In genomic region chr11:47524200-47524874, GRCh38 we compare ENCODE assay signal across 8 cellular contexts. TPM values are rescaled to one million over a fixed set of nuclear protein-coding genes. Genes with fewer than 3 reads are reported as not detected.
DNase-seq lines count a peak whose midpoint lies in the region; ATAC-seq, FAIRE-seq and TF ChIP-seq lines count a peak whose summit lies in the region.

No MANE protein-coding gene starts in this region.

- no peak overlapping the region for H3K4me3 ChIP-seq in H1 (ENCODE audit: extremely low read depth in 1 of 4, insufficient read depth in 2 of 4, low read depth in 3 of 4, low read length in 4 of 4)

- peaks cover 33 to 74% (median 42%) of the 10 kb centered on the region in 3 donors for H3K4me1 Mint-ChIP-seq in naive B cell

- H3K79me2 ChIP-seq in H1 (ENCODE audit: control insufficient read depth in 1 of 2, insufficient read depth in 2 of 2, low read length in 2 of 2), result peaks cover 22 to 100% of the 10 kb centered on the region in 2 experiments

- no peak for TF ChIP-seq POLR2A in H1 (IDR thresholded peaks at IDR 0.05; ENCODE audit: control extremely low read depth in 1 of 2, low read depth in 2 of 2, low read length in 2 of 2)

- CTCF ChIA-PET in H1 (lab: Charles Lee; ENCODE audit: partially characterized antibody), result interaction anchor here (0.6 to 1.5 kb wide), 2 partner anchors 14 to 15 kb away, joined by 3 to 4 read pairs; no protein-coding TSS in a partner anchor

- H3K4me1 ChIP-seq in H1 (replicated peaks in 1 of 4; ENCODE audit: control insufficient read depth in 3 of 4, insufficient read depth in 4 of 4, low read length in 3 of 4), result peaks cover 0 to 16% (median 13%) of the 10 kb centered on the region in 4 experiments; a peak in 5 of 7 replicates

- no peak overlapping the region for H4K8ac ChIP-seq in H1 (ENCODE audit: extremely low read depth, insufficient read depth, low read length)

- no peak overlapping the region for H3K23ac ChIP-seq in H1 (ENCODE audit: insufficient read length)

- TF ChIP-seq CTCF in H1 (IDR thresholded peaks at IDR 0.05; ENCODE audit: control extremely low read depth in 1 of 3, insufficient read depth in 1 of 3, low read depth in 1 of 3, low read length in 3 of 3), result no peak

- peaks cover 30 to 36% of the 10 kb centered on the region in 2 experiments for H4K20me1 ChIP-seq in H1 (replicated peaks in 1 of 2; ENCODE audit: control insufficient read depth in 1 of 2, insufficient read depth in 2 of 2, low read length in 2 of 2)

- peak overlapping the region in 1 of 4 experiments; percentile 14; a peak in 1 of 7 replicates for H3K9ac ChIP-seq in H1 (replicated peaks in 1 of 4; ENCODE audit: extremely low read depth in 1 of 4, low read depth in 3 of 4, low read length in 3 of 4)

- no peak overlapping the region for H3K14ac ChIP-seq in H1 (ENCODE audit: insufficient read length)

- no peak overlapping the region for H2BK15ac ChIP-seq in H1 (ENCODE audit: low read length)

- no peaks in the 10 kb centered on the region for H3K23me2 ChIP-seq in H1 (ENCODE audit: low read depth, low read length)

- H3K36me3 Mint-ChIP-seq in naive B cell, result no peaks in the 10 kb centered on the region

- no peak for TF ChIP-seq EP300 in H1 (IDR thresholded peaks at IDR 0.05; ENCODE audit: borderline replicate concordance in 1 of 2, low read depth in 2 of 2, low read length in 2 of 2)

- H2AK5ac ChIP-seq in H1 (ENCODE audit: low read depth, low read length), result peak overlapping the region; percentile 7; the same call in 1 of the 2 replicates

- FAIRE-seq in H1 (lab: Jason Lieb, UNC), result no peak

- peak overlapping the region in 7 of 8 donors; percentile 16 to 64 (median 52) for H3K4me3 Mint-ChIP-seq in naive B cell

- H3K27ac Mint-ChIP-seq in naive B cell, result peak overlapping the region; percentile 34 to 92 (median 88)

- POLR2A ChIA-PET in H1 (lab: Charles Lee; ENCODE audit: partially characterized antibody), result interaction anchor here (0.6 to 1.5 kb wide), 5 partner anchors 8 to 41 kb away, joined by 3 to 6 read pairs (median 4); partner anchors contain the start of gene PTPMT1

- no peaks in the 10 kb centered on the region for H3K9me3 ChIP-seq in H1 (ENCODE audit: insufficient read depth in 2 of 2, low read depth in 1 of 2, low read length in 1 of 2)

- H2AFZ ChIP-seq in H1 (ENCODE audit: low read length), result no peak overlapping the region

- H3K18ac ChIP-seq in H1 (ENCODE audit: extremely low read depth, low read length), result no peak overlapping the region

- no peaks in the 10 kb centered on the region for H3K27me3 Mint-ChIP-seq in naive B cell

- no peak for TF ChIP-seq RAD21 in H1 (IDR thresholded peaks at IDR 0.05 in 1 of 2, conservative IDR thresholded peaks at IDR 0.05 in 1 of 2; ENCODE audit: low read depth in 2 of 2, low read length in 2 of 2)

- H2BK5ac ChIP-seq in H1 (ENCODE audit: low read depth, low read length), result no peak overlapping the region

- H2BK12ac ChIP-seq in H1 (ENCODE audit: low read depth, low read length), result no peak overlapping the region

- no peaks in the 10 kb centered on the region for H3K27me3 ChIP-seq in H1 (replicated peaks in 1 of 4; ENCODE audit: control insufficient read depth in 3 of 4, extremely low read depth in 1 of 4, insufficient read depth in 3 of 4, low read length in 3 of 4)

- H3K4me2 ChIP-seq in H1 (ENCODE audit: insufficient read depth in 1 of 2, low read depth in 2 of 2, low read length in 2 of 2), result peak overlapping the region; percentile 38 to 41; a peak in 3 of 4 replicates

- 74% methylated on average over 9 of the region's 9 CpGs; no CpG with 5 or more reads in 1 of the 2 experiments for WGBS in H1 (ENCODE audit: extremely low coverage in 1 of 2, insufficient coverage in 1 of 2, insufficient read length in 1 of 2, insufficient replicate concordance in 2 of 2, low coverage in 1 of 2, low lambda C conversion rate in 2 of 2, missing lambda C conversion rate in 1 of 2), 2 experiments

- DNase-seq in NCI-H2227 (lab: John Stamatoyannopoulos, UW; ENCODE audit: unreplicated experiment) (peak; percentile 45), NCI-H2227 treated with DMSO at 0.1 percent for 48 hours (lab: John Stamatoyannopoulos, UW) (no peak), H1 (ENCODE audit: low read depth in 1 of 2, low spot score in 2 of 2) (no peak), naive B cell (no peak), SIG-M5 treated with dmso at 0.1 percent for 504 hours (lab: John Stamatoyannopoulos, UW; ENCODE audit: unreplicated experiment) (no peak), EL (no peak), GM19240 (ENCODE audit: insufficient read length, low spot score) (no peak)

- H4K91ac ChIP-seq in H1 (replicated peaks; ENCODE audit: insufficient read length, low read length), result no peak overlapping the region

- H3K27ac ChIP-seq in H1 (ENCODE audit: low read depth, low read length), result no peak overlapping the region

- no peak overlapping the region for H2BK120ac ChIP-seq in H1 (replicated peaks; ENCODE audit: low read depth, low read length)

- H2BK20ac ChIP-seq in H1 (ENCODE audit: low read length), result no peak overlapping the region

- H4K5ac ChIP-seq in H1 (ENCODE audit: insufficient read length, low read depth, low read length), result no peak overlapping the region

- H3K36me3 ChIP-seq in H1 (ENCODE audit: control insufficient read depth in 2 of 4, insufficient read depth in 4 of 4, low read length in 3 of 4), result no peaks in the 10 kb centered on the region

- ATAC-seq in SK-N-SH treated with all-trans-retinoic acid at 6 μM for 48 hours (peak; percentile 39), naive B cell (ENCODE audit: low read depth in 2 of 2) (peak; percentile 18 to 29)

- H3K56ac ChIP-seq in H1 (replicated peaks; ENCODE audit: insufficient read length, low read depth, low read length), result no peak overlapping the region

- H3K79me1 ChIP-seq in H1 (ENCODE audit: low read depth, low read length), result peaks cover 5% of the 10 kb centered on the region; the same call in 1 of the 2 replicates

- H3K4ac ChIP-seq in H1 (replicated peaks; ENCODE audit: insufficient read length, low read depth, low read length), result no peak overlapping the region

- H3K9me3 Mint-ChIP-seq in naive B cell, result no peaks in the 10 kb centered on the region

TF ChIP-seq in H1, 55 proteins besides CTCF, POLR2A, EP300 and RAD21:
- no peak for TF ChIP-seq GABPA (IDR thresholded peaks at IDR 0.05; ENCODE audit: borderline replicate concordance, insufficient read depth, low read length)
- TF ChIP-seq YY1 (IDR thresholded peaks at IDR 0.05; ENCODE audit: low read depth, low read length), result no peak
- no peak for TF ChIP-seq GTF2F1 (IDR thresholded peaks at IDR 0.05; ENCODE audit: borderline replicate concordance, low read depth, low read length)

RNA-seq across cellular contexts. Expression of gene CELF1, which starts 28.6 kb away (rescaled TPM):
- 194 and 197 TPM in 2 replicates for total RNA-seq in H1 (2021; fragmentation: NEBNext Ultra II Directional; extraction: Animal tissue kit (Norgen Biotek cat#: 25700))
- polyA plus RNA-seq in H1 (2011; rRNA removed) (114 and 131 TPM in 2 replicates), naive B cell (ENCODE audit: low read depth in 6 of 6) (10 to 100 TPM; 61.5 to 96.8 (median 69.0) TPM)
- polyA plus RNA-seq in H1 (2011; cell fraction: cytosol; rRNA removed), result 135 TPM
- polyA plus RNA-seq in H1 (2011; cell fraction: nucleus; rRNA removed), result 213 TPM
- 82.0 to 123 TPM (median 102 TPM) in 4 replicates for polyA plus RNA-seq in H1 (2012, experiment 1 of 2)
- polyA plus RNA-seq in H1 (2012, experiment 2 of 2), result 25.4 TPM
- polyA plus RNA-seq in H1 (2013, experiment 1 of 2), result 111 TPM
- polyA plus RNA-seq in H1 (2013, experiment 2 of 2), result 108 TPM
- polyA minus RNA-seq in H1 (2011; rRNA and poly(A)+ RNA removed), result 334 and 403 TPM in 2 replicates
- polyA minus RNA-seq in H1 (2011; cell fraction: cytosol; rRNA and poly(A)+ RNA removed), result 111 TPM
- polyA minus RNA-seq in H1 (2011; cell fraction: nucleus; rRNA and poly(A)+ RNA removed), result 192 TPM

RNA-seq across cellular contexts. Expression of gene PTPMT1, which starts 41.1 kb away (rescaled TPM):
- total RNA-seq in H1 (2021; fragmentation: NEBNext Ultra II Directional; extraction: Animal tissue kit (Norgen Biotek cat#: 25700)), result 44.8 and 48.4 TPM in 2 replicates
- polyA plus RNA-seq in H1 (2011; rRNA removed) (105 TPM in 2 replicates), naive B cell (ENCODE audit: low read depth in 6 of 6) (100 to 1,000 TPM in 1 of 6 donors, 10 to 100 TPM in 5; 69.3 to 133 (median 81.2) TPM)
- polyA plus RNA-seq in H1 (2011; cell fraction: cytosol; rRNA removed), result 108 TPM
- 64.6 TPM for polyA plus RNA-seq in H1 (2011; cell fraction: nucleus; rRNA removed)
- polyA plus RNA-seq in H1 (2012, experiment 1 of 2), result 52.6 to 82.7 TPM (median 70.7 TPM) in 4 replicates
- 54.0 TPM for polyA plus RNA-seq in H1 (2012, experiment 2 of 2)
- 58.8 TPM for polyA plus RNA-seq in H1 (2013, experiment 1 of 2)
- 68.4 TPM for polyA plus RNA-seq in H1 (2013, experiment 2 of 2)
- polyA minus RNA-seq in H1 (2011; rRNA and poly(A)+ RNA removed), result 30.8 TPM in 2 replicates
- polyA minus RNA-seq in H1 (2011; cell fraction: cytosol; rRNA and poly(A)+ RNA removed), result 26.8 TPM
- polyA minus RNA-seq in H1 (2011; cell fraction: nucleus; rRNA and poly(A)+ RNA removed), result 32.4 TPM

RNA-seq across cellular contexts. Expression of gene KBTBD4, which starts 54.4 kb away (rescaled TPM):
- 12.0 and 14.0 TPM in 2 replicates for total RNA-seq in H1 (2021; fragmentation: NEBNext Ultra II Directional; extraction: Animal tissue kit (Norgen Biotek cat#: 25700))
- polyA plus RNA-seq in H1 (2011; rRNA removed), result 15.8 and 19.5 TPM in 2 replicates
- 16.5 TPM for polyA plus RNA-seq in H1 (2011; cell fraction: cytosol; rRNA removed)
- 13.0 TPM for polyA plus RNA-seq in H1 (2011; cell fraction: nucleus; rRNA removed)
- polyA plus RNA-seq in H1 (2012, experiment 1 of 2), result 17.3 to 20.9 TPM (median 18.4 TPM) in 4 replicates
- 16.9 TPM for polyA plus RNA-seq in H1 (2012, experiment 2 of 2)
- polyA plus RNA-seq in H1 (2013, experiment 1 of 2), result 6.7 TPM
- polyA plus RNA-seq in H1 (2013, experiment 2 of 2), result 6.3 TPM
- polyA minus RNA-seq in H1 (2011; rRNA and poly(A)+ RNA removed), result 31.4 and 31.8 TPM in 2 replicates
- 9.2 TPM for polyA minus RNA-seq in H1 (2011; cell fraction: cytosol; rRNA and poly(A)+ RNA removed)
- 11.4 TPM for polyA minus RNA-seq in H1 (2011; cell fraction: nucleus; rRNA and poly(A)+ RNA removed)
- polyA plus RNA-seq in naive B cell (ENCODE audit: low read depth in 6 of 6), result 10 to 100 TPM; 32.5 to 71.8 (median 46.1) TPM

RNA-seq across cellular contexts. Expression of gene NDUFS3, which starts 54.5 kb away (rescaled TPM):
- total RNA-seq in H1 (2021; fragmentation: NEBNext Ultra II Directional; extraction: Animal tissue kit (Norgen Biotek cat#: 25700)), result 135 and 136 TPM in 2 replicates
- polyA plus RNA-seq in H1 (2011; rRNA removed), result 201 and 241 TPM in 2 replicates
- 379 TPM for polyA plus RNA-seq in H1 (2011; cell fraction: cytosol; rRNA removed)
- polyA plus RNA-seq in H1 (2011; cell fraction: nucleus; rRNA removed), result 109 TPM
- 129 to 161 TPM (median 145 TPM) in 4 replicates for polyA plus RNA-seq in H1 (2012, experiment 1 of 2)
- polyA plus RNA-seq in H1 (2012, experiment 2 of 2), result 125 TPM
- 112 TPM for polyA plus RNA-seq in H1 (2013, experiment 1 of 2)
- polyA plus RNA-seq in H1 (2013, experiment 2 of 2), result 113 TPM
- 133 and 176 TPM in 2 replicates for polyA minus RNA-seq in H1 (2011; rRNA and poly(A)+ RNA removed)
- 34.5 TPM for polyA minus RNA-seq in H1 (2011; cell fraction: cytosol; rRNA and poly(A)+ RNA removed)
- polyA minus RNA-seq in H1 (2011; cell fraction: nucleus; rRNA and poly(A)+ RNA removed), result 58.6 TPM
- polyA plus RNA-seq in naive B cell (ENCODE audit: low read depth in 6 of 6), result 100 to 1,000 TPM in 3 of 6 donors, 10 to 100 TPM in 3; 83.1 to 113 (median 99.6) TPM
